ENCODE assay signal across 24 cellular contexts in the genomic region with DNA sequence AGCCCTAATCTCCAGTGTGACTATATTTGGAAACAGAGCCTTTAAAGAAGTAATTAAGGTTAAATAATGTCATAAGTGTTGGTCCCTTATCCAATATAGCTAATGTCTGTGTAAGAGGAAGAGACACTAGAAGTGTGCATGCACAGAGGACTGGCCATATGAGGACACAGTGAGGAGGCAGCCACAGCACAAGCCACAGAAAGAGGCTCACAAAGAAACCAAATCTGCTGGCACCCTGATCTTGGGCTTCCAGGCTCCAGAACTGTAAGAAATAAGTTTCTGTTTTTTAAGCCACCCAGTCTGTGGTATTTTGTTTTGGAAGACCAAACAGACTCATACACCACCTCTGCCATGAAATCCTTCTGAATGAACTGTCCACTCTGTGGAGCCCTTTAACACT.
DNase-seq lines count a peak whose midpoint lies in the region; ATAC-seq and TF ChIP-seq lines count a peak whose summit lies in the region.
"Had no signal": no experiment of that assay in that cellular context is flagged by ENCODE, and none has a peak within 500 bp of the region (broad histone marks: within the 10 kb centered on the region; RNA-seq: fewer than 3 reads in every experiment).

No MANE protein-coding gene starts in this region.

- TF ChIP-seq CTCF in DOHH2 (IDR thresholded peaks at IDR 0.05; ENCODE audit: low read depth, low read length, poor library complexity, severe bottlenecking): no peak
- no peak for TF ChIP-seq CTCF in Loucy (conservative IDR thresholded peaks at IDR 0.05; ENCODE audit: low read length)

- no peak overlapping the region for H3K27ac Mint-ChIP-seq in activated naive CD4-positive, alpha-beta T cell treated with anti-CD3 and anti-CD28 coated beads for 36 hours
- H3K27ac Mint-ChIP-seq: activated CD4-positive, alpha-beta T cell treated with anti-CD3 and anti-CD28 coated beads, Interleukin-2, amount 10 ng/mL, durations not matched to agents 7 days and 5 days; CD8-positive, alpha-beta memory T cell; memory B cell; naive B cell; stimulated activated memory B cell treated with anti-CD40 and anti-IgM and Interleukin-4, amounts not matched to agents 10 μg/mL and 1 μg/mL and 100 μg/mL, for 72 hours; T-cell had no signal

- no peak overlapping the region for H3K4me3 Mint-ChIP-seq in activated naive CD4-positive, alpha-beta T cell treated with anti-CD3 and anti-CD28 coated beads for 36 hours
- H3K4me3 Mint-ChIP-seq: activated CD4-positive, alpha-beta T cell treated with anti-CD3 and anti-CD28 coated beads, Interleukin-2, amount 10 ng/mL, durations not matched to agents 7 days and 5 days; CD8-positive, alpha-beta memory T cell; memory B cell; naive B cell; stimulated activated memory B cell treated with anti-CD40 and anti-IgM and Interleukin-4, amounts not matched to agents 10 μg/mL and 1 μg/mL and 100 μg/mL, for 72 hours; T-cell had no signal

- no peaks in the 10 kb centered on the region for H3K27me3 Mint-ChIP-seq in activated naive CD4-positive, alpha-beta T cell treated with anti-CD3 and anti-CD28 coated beads for 36 hours (ENCODE audit: low read depth)
- H3K27me3 Mint-ChIP-seq: activated CD4-positive, alpha-beta T cell treated with anti-CD3 and anti-CD28 coated beads, Interleukin-2, amount 10 ng/mL, durations not matched to agents 7 days and 5 days; CD8-positive, alpha-beta memory T cell; memory B cell; naive B cell; stimulated activated memory B cell treated with anti-CD40 and anti-IgM and Interleukin-4, amounts not matched to agents 10 μg/mL and 1 μg/mL and 100 μg/mL, for 72 hours; T-cell had no signal

- CTCF ChIA-PET in activated naive CD4-positive, alpha-beta T cell treated with anti-CD3 and anti-CD28 coated beads for 36 hours (lab: Charles Lee): no interaction called here

- H3K4me2 ChIP-seq in DOHH2 (ENCODE audit: low read length) (peak overlapping the region; percentile 55), Loucy (ENCODE audit: low read depth, low read length, poor library complexity, severe bottlenecking) (no peak overlapping the region)

- peak overlapping the region; percentile 26; the same call in 1 of the 2 replicates for H2AFZ ChIP-seq in Loucy (ENCODE audit: low read length)

- H3K9me3 ChIP-seq in DOHH2 (ENCODE audit: control insufficient read depth, insufficient read depth, low read length) (peaks cover 7% of the 10 kb centered on the region; the same call in 1 of the 2 replicates), Loucy (ENCODE audit: insufficient read depth, low read depth, low read length) (peaks cover 8% of the 10 kb centered on the region; the same call in 1 of the 2 replicates)
- H3K9me3 ChIP-seq: pancreas, right lobe of liver had no signal

- intact Hi-C loops in activated naive CD4-positive, alpha-beta T cell treated with anti-CD3 and anti-CD28 coated beads for 36 hours (cut with micrococcal nuclease): no loop called here

- peaks cover 49% of the 10 kb centered on the region for H3K4me1 ChIP-seq in DOHH2 (ENCODE audit: control insufficient read depth, low read length)
- peaks cover 61% of the 10 kb centered on the region for H3K4me1 ChIP-seq in Loucy (ENCODE audit: insufficient read depth, low read length, poor library complexity, severe bottlenecking)
- H3K4me1 ChIP-seq: foreskin keratinocyte, pancreas, right lobe of liver had no signal

- H3K36me3 ChIP-seq in DOHH2 (ENCODE audit: control insufficient read depth, low read length): no peaks in the 10 kb centered on the region
- no peaks in the 10 kb centered on the region for H3K36me3 ChIP-seq in Loucy (ENCODE audit: insufficient read depth, low read length)
- H3K36me3 ChIP-seq: pancreas, right lobe of liver had no signal

- H3K27ac ChIP-seq in DOHH2 (ENCODE audit: low read depth, low read length): no peak overlapping the region
- H3K27ac ChIP-seq: foreskin keratinocyte, HL-60, pancreas, right lobe of liver had no signal

- H3K9me2 ChIP-seq in DOHH2 (replicated peaks; ENCODE audit: control insufficient read depth, low read length) (no peaks in the 10 kb centered on the region), Loucy (replicated peaks; ENCODE audit: low read depth, low read length) (no peaks in the 10 kb centered on the region; the same call in 1 of the 2 replicates)

- peaks cover 21% of the 10 kb centered on the region for H3K4me1 Mint-ChIP-seq in activated naive CD4-positive, alpha-beta T cell treated with anti-CD3 and anti-CD28 coated beads for 36 hours (ENCODE audit: low read depth)

- H3K27me3 ChIP-seq in DOHH2 (ENCODE audit: control insufficient read depth, low read length): no peaks in the 10 kb centered on the region
- no peaks in the 10 kb centered on the region for H3K27me3 ChIP-seq in Loucy (ENCODE audit: insufficient read depth, low read length, poor library complexity, severe bottlenecking)
- H3K27me3 ChIP-seq: foreskin keratinocyte, right lobe of liver had no signal

- peaks cover 1% of the 10 kb centered on the region for H3K36me3 Mint-ChIP-seq in activated naive CD4-positive, alpha-beta T cell treated with anti-CD3 and anti-CD28 coated beads for 36 hours (ENCODE audit: low read depth)
- H3K36me3 Mint-ChIP-seq: T-cell had no signal

- H3K79me2 ChIP-seq in DOHH2 (ENCODE audit: control insufficient read depth, low read length): no peaks in the 10 kb centered on the region
- no peaks in the 10 kb centered on the region for H3K79me2 ChIP-seq in Loucy (ENCODE audit: insufficient read depth, low read length)

- H3K9ac ChIP-seq in Loucy (ENCODE audit: low read depth, low read length, poor library complexity, severe bottlenecking): no peak overlapping the region

- DNase-seq in AG08395 (ENCODE audit: low spot score) (no peak), NCI-H526 treated with DMSO at 0.1 percent for 48 hours (lab: John Stamatoyannopoulos, UW) (no peak)
- no peak for DNase-seq in activated naive CD4-positive, alpha-beta T cell treated with anti-CD3 and anti-CD28 coated beads for 36 hours
- DNase-seq: activated CD4-positive, alpha-beta T cell treated with anti-CD3 and anti-CD28 coated beads, Interleukin-2, amount 10 ng/mL, durations not matched to agents 7 days and 5 days; activated effector memory CD4-positive, alpha-beta T cell treated with Interleukin-2 at 50 U/mL for 16 hours; CD8-positive, alpha-beta memory T cell; central memory CD4-positive, alpha-beta T cell; foreskin keratinocyte; IMR-90; naive B cell; NCI-H2081 treated with DMSO at 0.1 percent for 48 hours; NCI-H510A; pancreas; right lobe of liver; SHP77 treated with DMSO at 0.1 percent for 48 hours; T-cell had no signal

- H3F3A ChIP-seq in DOHH2 (ENCODE audit: control insufficient read depth, insufficient read depth): no peaks in the 10 kb centered on the region
- H3F3A ChIP-seq in Loucy (ENCODE audit: low read depth): no peaks in the 10 kb centered on the region

- peak; percentile 33 for ATAC-seq in GM19395 (IDR thresholded peaks at IDR 0.05; ENCODE audit: unreplicated experiment)
- ATAC-seq in HG02852 (IDR thresholded peaks at IDR 0.05; ENCODE audit: unreplicated experiment): peak; percentile 23
- no peak for ATAC-seq in GM21381 (IDR thresholded peaks at IDR 0.05; ENCODE audit: unreplicated experiment)
- ATAC-seq: foreskin keratinocyte; pancreas; right lobe of liver; stimulated activated memory B cell treated with anti-CD40 and anti-IgM and Interleukin-4, amounts not matched to agents 10 μg/mL and 1 μg/mL and 100 μg/mL, for 72 hours; T-cell had no signal

- peaks cover 5% of the 10 kb centered on the region for H3K9me3 Mint-ChIP-seq in activated naive CD4-positive, alpha-beta T cell treated with anti-CD3 and anti-CD28 coated beads for 36 hours

- H3K4me3 ChIP-seq in DOHH2 (ENCODE audit: low read length) (peak overlapping the region; percentile 33; the same call in 1 of the 2 replicates), Loucy (ENCODE audit: low read length, poor library complexity, severe bottlenecking) (no peak overlapping the region)
- H3K4me3 ChIP-seq: pancreas, right lobe of liver had no signal

- no peaks in the 10 kb centered on the region for H4K20me1 ChIP-seq in DOHH2 (ENCODE audit: control insufficient read depth, insufficient read depth, low read depth, low read length)
- H4K20me1 ChIP-seq in Loucy (ENCODE audit: insufficient read depth, low read length, poor library complexity, severe bottlenecking): no peaks in the 10 kb centered on the region
